ENCODE assay signal across 1 cellular context in the genomic region with DNA sequence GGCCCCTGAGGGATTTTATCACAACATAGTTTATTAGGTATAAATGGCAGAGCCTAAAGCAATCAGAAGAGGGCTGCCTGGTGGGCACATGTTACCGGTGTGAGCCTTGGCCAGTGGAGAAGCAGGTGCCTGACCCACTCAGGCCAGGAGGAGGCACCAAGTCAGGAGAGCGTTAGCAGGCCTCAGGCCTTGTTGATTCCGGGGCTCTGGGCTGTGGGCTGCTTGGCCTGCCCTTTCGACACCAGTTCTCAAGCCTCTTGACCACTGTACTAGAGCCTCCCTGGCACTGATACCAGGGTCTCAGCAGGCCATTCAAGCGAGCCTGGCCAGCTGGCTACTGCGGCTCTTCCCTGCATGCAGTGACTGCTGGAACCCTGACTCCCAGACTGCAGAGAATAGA.
TF ChIP-seq lines count a peak whose summit lies in the region.

No MANE protein-coding gene starts in this region.

TF ChIP-seq in endothelial cell of umbilical vein, 7 proteins besides CTCF, POLR2A, EP300 and RAD21:
- TF ChIP-seq JUN (IDR thresholded peaks at IDR 0.05; ENCODE audit: borderline replicate concordance, insufficient read depth, insufficient read length, low read depth) (no peak), FOS (IDR thresholded peaks at IDR 0.05; ENCODE audit: borderline replicate concordance, insufficient read depth, low read length) (no peak), MYC (IDR thresholded peaks at IDR 0.05; ENCODE audit: low read depth, low read length) (no peak), EZH2 (IDR thresholded peaks at IDR 0.05; ENCODE audit: borderline replicate concordance, low read depth, low read length, severe bottlenecking) (no peak), POLR2AphosphoS5 (IDR thresholded peaks at IDR 0.05; ENCODE audit: insufficient read depth, low read depth, low read length) (no peak)
- TF ChIP-seq, protein P1, sequence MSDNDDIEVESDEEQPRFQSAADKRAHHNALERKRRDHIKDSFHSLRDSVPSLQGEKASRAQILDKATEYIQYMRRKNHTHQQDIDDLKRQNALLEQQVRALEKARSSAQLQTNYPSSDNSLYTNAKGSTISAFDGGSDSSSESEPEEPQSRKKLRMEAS (IDR thresholded peaks at IDR 0.05; ENCODE audit: insufficient read depth, insufficient read length): no peak
